ENCODE assay signal across 8 cellular contexts in genomic region chr6:133973109-133973971, GRCh38. TPM values are rescaled to one million over a fixed set of nuclear protein-coding genes. Genes with fewer than 3 reads are reported as not detected.
DNase-seq lines count a peak whose midpoint lies in the region; ATAC-seq, FAIRE-seq and TF ChIP-seq lines count a peak whose summit lies in the region.

No MANE protein-coding gene starts in this region.

- H3K4me3 Mint-ChIP-seq in CD8-positive, alpha-beta memory T cell: no peak overlapping the region

- H3K4me1 Mint-ChIP-seq in CD8-positive, alpha-beta memory T cell: peaks cover 49 to 82% (median 69%) of the 10 kb centered on the region in 3 donors

- 0% methylated on average over 4 of the region's 4 CpGs for WGBS in right lobe of liver (ENCODE audit: insufficient coverage, low coverage, low lambda C conversion rate, missing lambda C conversion rate)

- TF ChIP-seq POLR2A in right lobe of liver (IDR thresholded peaks at IDR 0.05): no peak

- POLR2A ChIA-PET in CD8-positive, alpha-beta memory T cell (lab: Charles Lee): interaction anchor here (0.8 to 1.6 kb wide), 2 partner anchors 21 to 124 kb away, joined by 3 read pairs; partner anchors contain the start of gene TBPL1

- no peaks in the 10 kb centered on the region for H3K9me3 Mint-ChIP-seq in CD8-positive, alpha-beta memory T cell

- CTCF ChIA-PET in CD8-positive, alpha-beta memory T cell (lab: Charles Lee): interaction anchor here (0.6 to 2.8 kb wide), 18 partner anchors 8 to 187 kb away, joined by 3 to 11 read pairs (median 4); partner anchors contain the start of gene TBPL1

- H3K27ac Mint-ChIP-seq in CD8-positive, alpha-beta memory T cell: peak overlapping the region in 5 of 8 donors; percentile 9 to 73 (median 12)

- no peaks in the 10 kb centered on the region for H3K36me3 ChIP-seq in CD8-positive, alpha-beta memory T cell (ENCODE audit: insufficient read depth, low read length)
- H3K36me3 ChIP-seq in bronchial epithelial cell (ENCODE audit: control insufficient read depth, insufficient read depth, low read length): no peaks in the 10 kb centered on the region
- no peaks in the 10 kb centered on the region for H3K36me3 ChIP-seq in right lobe of liver

- TF ChIP-seq CTCF in bronchial epithelial cell (IDR thresholded peaks at IDR 0.05; ENCODE audit: insufficient read depth, low read length, severe bottlenecking): peak; percentile 43
- peak; percentile 71 to 74 (median 72) for TF ChIP-seq CTCF in right lobe of liver (IDR thresholded peaks at IDR 0.05)

- no peaks in the 10 kb centered on the region for H3K27me3 Mint-ChIP-seq in CD8-positive, alpha-beta memory T cell

- no peak for FAIRE-seq in bronchial epithelial cell (lab: Jason Lieb, UNC)

- no peaks in the 10 kb centered on the region for H3K9me3 ChIP-seq in CD8-positive, alpha-beta memory T cell (ENCODE audit: low read length)
- no peaks in the 10 kb centered on the region for H3K9me3 ChIP-seq in right lobe of liver

- peaks cover 0 to 7% (median 0%) of the 10 kb centered on the region in 3 donors for H3K36me3 Mint-ChIP-seq in CD8-positive, alpha-beta memory T cell

- H3K27ac ChIP-seq in CD8-positive, alpha-beta memory T cell (ENCODE audit: low read depth, low read length): no peak overlapping the region
- H3K27ac ChIP-seq in right lobe of liver: no peak overlapping the region

- H3K27me3 ChIP-seq in CD8-positive, alpha-beta memory T cell (ENCODE audit: insufficient read depth, low read length, poor library complexity, severe bottlenecking): no peaks in the 10 kb centered on the region
- H3K27me3 ChIP-seq in bronchial epithelial cell (ENCODE audit: control insufficient read depth, insufficient read depth, low read length) (no peaks in the 10 kb centered on the region), right lobe of liver (no peaks in the 10 kb centered on the region)

- peak in 2 of 5 donors; percentile 26 to 39 for DNase-seq in CD8-positive, alpha-beta memory T cell
- DNase-seq in HT-29 (ENCODE audit: low spot score) (peak; percentile 69), NCI-H82 treated with DMSO at 0.1 percent for 48 hours (lab: John Stamatoyannopoulos, UW; ENCODE audit: unreplicated experiment) (peak; percentile 24), bronchial epithelial cell (ENCODE audit: low read depth) (peak; percentile 55), right lobe of liver (no peak), GDM1 (lab: John Stamatoyannopoulos, UW) (no peak), ureter (ENCODE audit: low spot score) (no peak)

- peak; percentile 54 for ATAC-seq in GM19023 (IDR thresholded peaks at IDR 0.05; ENCODE audit: unreplicated experiment)
- peak; percentile 65 to 77 (median 70) for ATAC-seq in right lobe of liver

- peaks cover 20% of the 10 kb centered on the region for H3K4me1 ChIP-seq in CD8-positive, alpha-beta memory T cell (ENCODE audit: insufficient read depth, low read length)
- H3K4me1 ChIP-seq in right lobe of liver: peaks cover 0 to 19% (median 0%) of the 10 kb centered on the region in 4 donors

- intact Hi-C loops in right lobe of liver (cut with DNase I): loop anchor here in 1 of 2 donors (10.0 kb wide), 1 partner anchor 91 kb away; no protein-coding TSS in a partner anchor

- H3K4me3 ChIP-seq in CD8-positive, alpha-beta memory T cell (ENCODE audit: low read length): no peak overlapping the region
- H3K4me3 ChIP-seq in bronchial epithelial cell (ENCODE audit: low read depth, low read length): no peak overlapping the region
- no peak overlapping the region for H3K4me3 ChIP-seq in right lobe of liver

RNA-seq across cellular contexts. Expression of gene TBPL1, which starts 20.3 kb away (rescaled TPM):
- total RNA-seq in CD8-positive, alpha-beta memory T cell: 10 to 100 TPM; 51.9 to 52.8 TPM
- polyA plus RNA-seq in CD8-positive, alpha-beta memory T cell: 70.9 TPM
- 13.0 and 15.3 TPM in 2 replicates for total RNA-seq in HT-29 (2014; rRNA removed; shearing (Covaris generic))
- total RNA-seq in bronchial epithelial cell (15.9 and 18.4 TPM in 2 replicates), right lobe of liver (10 to 100 TPM in 2 of 6 experiments, 1 to 10 TPM in 4; 6.0 to 11.5 (median 9.4) TPM), ureter (22.2 TPM)

Comparison
In these comparisons a context has a peak if more than half of its experiments do, and no peak if none do; other contexts are left out.
1. DNase-seq: peak in HT-29 (single experiment), NCI-H82 treated with DMSO at 0.1 percent for 48 hours (single experiment) and bronchial epithelial cell (single experiment); none in right lobe of liver (0 of 3), GDM1 (single experiment) and ureter (single experiment).